In genomic region chr3:11847607-11848006, GRCh38 we compare ENCODE assay signal across 9 cellular contexts. TPM values are rescaled to one million over a fixed set of nuclear protein-coding genes. Genes with fewer than 3 reads are reported as not detected.
DNase-seq lines count a peak whose midpoint lies in the region; ATAC-seq, FAIRE-seq and TF ChIP-seq lines count a peak whose summit lies in the region.
"Had no signal": no experiment of that assay in that cellular context is flagged by ENCODE, and none has a peak within 500 bp of the region (broad histone marks: within the 10 kb centered on the region; RNA-seq: fewer than 3 reads in every experiment).

No MANE protein-coding gene starts in this region.

- peak overlapping the region; percentile 87 for H2AFZ ChIP-seq in HepG2 (ENCODE audit: low read length)

- TF ChIP-seq EP300 in HepG2 (IDR thresholded peaks at IDR 0.05; ENCODE audit: low read depth in 2 of 2, low read length in 2 of 2) (no peak), HepG2 (CRISPR knock-in tag; IDR thresholded peaks at IDR 0.05; ENCODE audit: borderline replicate concordance) (no peak)

- peaks cover 3% of the 10 kb centered on the region for H3K27me3 Mint-ChIP-seq in activated T-helper 1 cell treated with anti-CD3 and anti-CD28 coated beads, Interleukin-12 subunit alpha, Interleukin-12 subunit beta, Interleukin-2, Interleukin-4 antibody, amounts not matched to agents 30 ng/mL and 10 ng/mL and 1 ng/mL, durations not matched to agents 14 hours and 24 hours and 36 hours (ENCODE audit: insufficient read depth)

- H3K9me3 ChIP-seq in HepG2 (ENCODE audit: low read length) (no peaks in the 10 kb centered on the region), right lobe of liver (no peaks in the 10 kb centered on the region), uterus (no peaks in the 10 kb centered on the region)

- H3K4me2 ChIP-seq in HepG2 (ENCODE audit: low read depth, low read length), result peak overlapping the region; percentile 87

- H3K9ac ChIP-seq in HepG2 (ENCODE audit: insufficient read depth, low read depth, low read length), result peak overlapping the region; percentile 74; the same call in 1 of the 2 replicates

- peaks cover 26% of the 10 kb centered on the region for H3K4me1 Mint-ChIP-seq in activated T-helper 1 cell treated with anti-CD3 and anti-CD28 coated beads, Interleukin-12 subunit alpha, Interleukin-12 subunit beta, Interleukin-2, Interleukin-4 antibody, amounts not matched to agents 30 ng/mL and 10 ng/mL and 1 ng/mL, durations not matched to agents 14 hours and 24 hours and 36 hours (ENCODE audit: low read depth)

- 0% methylated on average over 1 of the region's 1 CpG for WGBS in HepG2 (ENCODE audit: low lambda C conversion rate)
- WGBS in right lobe of liver (ENCODE audit: insufficient coverage, low coverage, low lambda C conversion rate, missing lambda C conversion rate), result 77% methylated on average over 1 of the region's 1 CpG
- 75 to 81% methylated on average over 1 of the region's 1 CpG for WGBS in lower leg skin, 2 donors

- no peak for FAIRE-seq in HepG2 (lab: Jason Lieb, UNC)

- DNase-seq in HepG2 (ENCODE audit: low spot score) (peak; percentile 8), right lobe of liver (no peak), kidney tubule cell (ENCODE audit: low spot score) (peak; percentile 20), uterus (no peak), lower leg skin (ENCODE audit: low spot score in 2 of 2) (no peak), NCI-H510A treated with DMSO at 0.1 percent for 48 hours (lab: John Stamatoyannopoulos, UW) (no peak), NCI-H1930 (lab: John Stamatoyannopoulos, UW) (no peak)
- no peak for DNase-seq in activated T-helper 1 cell treated with anti-CD3 and anti-CD28 coated beads, Interleukin-12 subunit alpha, Interleukin-12 subunit beta, Interleukin-2, Interleukin-4 antibody, amounts not matched to agents 30 ng/mL and 10 ng/mL and 1 ng/mL, durations not matched to agents 14 hours and 24 hours and 36 hours (ENCODE audit: low spot score)
- DNase-seq: NCI-H446 treated with DMSO at 0.1 percent for 48 hours had no signal

- TF ChIP-seq POLR2A in HepG2 (IDR thresholded peaks at IDR 0.05; ENCODE audit: insufficient read depth in 1 of 2, low read depth in 2 of 2, low read length in 2 of 2), result no peak
- no peak for TF ChIP-seq POLR2A in right lobe of liver (IDR thresholded peaks at IDR 0.05)
- no peak for TF ChIP-seq POLR2A in uterus (IDR thresholded peaks at IDR 0.05)
- no peak for TF ChIP-seq POLR2A in lower leg skin (IDR thresholded peaks at IDR 0.05)

- CTCF ChIA-PET in HepG2 (lab: Yijun Ruan, JAX; ENCODE audit: low intra/inter-chr PET ratio, low total read pairs), result no interaction called here

- peak overlapping the region in 2 of 3 experiments; percentile 75 to 81; a peak in 3 of 6 replicates for H3K4me3 ChIP-seq in HepG2 (replicated peaks in 1 of 3; ENCODE audit: insufficient read depth in 1 of 3, low read depth in 2 of 3, low read length in 3 of 3)
- H3K4me3 ChIP-seq in right lobe of liver, result peak overlapping the region in 1 of 3 donors; percentile 94
- H3K4me3 ChIP-seq in uterus, result peak overlapping the region in 1 of 2 donors; percentile 83
- no peak overlapping the region for H3K4me3 ChIP-seq in lower leg skin (ENCODE audit: low read depth, poor library complexity, severe bottlenecking)

- peaks cover 14% of the 10 kb centered on the region for H3K36me3 Mint-ChIP-seq in activated T-helper 1 cell treated with anti-CD3 and anti-CD28 coated beads, Interleukin-12 subunit alpha, Interleukin-12 subunit beta, Interleukin-2, Interleukin-4 antibody, amounts not matched to agents 30 ng/mL and 10 ng/mL and 1 ng/mL, durations not matched to agents 14 hours and 24 hours and 36 hours (ENCODE audit: low read depth)

- no peaks in the 10 kb centered on the region for H4K20me1 ChIP-seq in HepG2 (ENCODE audit: insufficient read depth, low read length)

- H3K4me1 ChIP-seq in HepG2 (ENCODE audit: insufficient read depth, low read length), result peaks cover 27% of the 10 kb centered on the region
- peaks cover 0 to 14% (median 3%) of the 10 kb centered on the region in 4 donors for H3K4me1 ChIP-seq in right lobe of liver
- H3K4me1 ChIP-seq in uterus, result no peaks in the 10 kb centered on the region

- in situ Hi-C loops in HepG2 (cut with HindIII; ENCODE audit: extremely low pct_ligation_motif_present, low pct_unique_long_range_greater_than_20kb), result no loop called here

- H3K27ac ChIP-seq in HepG2 (ENCODE audit: extremely low read length, insufficient read depth, low read length) (no peak overlapping the region), right lobe of liver (no peak overlapping the region), uterus (peak overlapping the region; percentile 84 to 88)

- peak; percentile 64 for ATAC-seq in HepG2
- no peak for ATAC-seq in right lobe of liver

- TF ChIP-seq RAD21 in HepG2 (CRISPR knock-in tag; IDR thresholded peaks at IDR 0.05), result no peak

- H3K36me3 ChIP-seq in HepG2 (replicated peaks in 1 of 2; ENCODE audit: control insufficient read depth in 1 of 2, insufficient read depth in 2 of 2, low read length in 2 of 2), result peaks cover 6 to 13% of the 10 kb centered on the region in 2 experiments; a peak in 4 of 5 replicates
- H3K36me3 ChIP-seq in right lobe of liver, result peaks cover 0 to 11% (median 2%) of the 10 kb centered on the region in 4 donors
- no peaks in the 10 kb centered on the region for H3K36me3 ChIP-seq in uterus

- peaks cover 0 to 15% of the 10 kb centered on the region in 2 experiments; a peak in 2 of 5 replicates for H3K27me3 ChIP-seq in HepG2 (ENCODE audit: control insufficient read depth in 1 of 2, insufficient read depth in 2 of 2, low read length in 2 of 2)
- H3K27me3 ChIP-seq in right lobe of liver, result no peaks in the 10 kb centered on the region
- H3K27me3 ChIP-seq in uterus, result no peaks in the 10 kb centered on the region

- no TSS peak for BruUV-seq in HepG2 (replicated peaks; lab: Mats Ljungman, UMichigan)

- H3K4me3 Mint-ChIP-seq in activated T-helper 1 cell treated with anti-CD3 and anti-CD28 coated beads, Interleukin-12 subunit alpha, Interleukin-12 subunit beta, Interleukin-2, Interleukin-4 antibody, amounts not matched to agents 30 ng/mL and 10 ng/mL and 1 ng/mL, durations not matched to agents 14 hours and 24 hours and 36 hours, result peak overlapping the region; percentile 96

- peaks cover 20% of the 10 kb centered on the region for H3K79me2 ChIP-seq in HepG2 (ENCODE audit: insufficient read depth, low read length)

- TF ChIP-seq CTCF in HepG2 (CRISPR knock-in tag; IDR thresholded peaks at IDR 0.05) (peak; percentile 29; the same call in 1 of the 2 replicates), right lobe of liver (IDR thresholded peaks at IDR 0.05) (no peak), uterus (IDR thresholded peaks at IDR 0.05) (no peak), lower leg skin (IDR thresholded peaks at IDR 0.05) (no peak)

- POLR2A ChIA-PET in HepG2 (lab: Yijun Ruan, JAX), result no interaction called here

- no peaks in the 10 kb centered on the region for H3K9me3 Mint-ChIP-seq in activated T-helper 1 cell treated with anti-CD3 and anti-CD28 coated beads, Interleukin-12 subunit alpha, Interleukin-12 subunit beta, Interleukin-2, Interleukin-4 antibody, amounts not matched to agents 30 ng/mL and 10 ng/mL and 1 ng/mL, durations not matched to agents 14 hours and 24 hours and 36 hours

- no peak overlapping the region for H3K27ac Mint-ChIP-seq in activated T-helper 1 cell treated with anti-CD3 and anti-CD28 coated beads, Interleukin-12 subunit alpha, Interleukin-12 subunit beta, Interleukin-2, Interleukin-4 antibody, amounts not matched to agents 30 ng/mL and 10 ng/mL and 1 ng/mL, durations not matched to agents 14 hours and 24 hours and 36 hours

- intact Hi-C loops in HepG2 (cut with micrococcal nuclease; ENCODE audit: unreplicated experiment), result loop anchor here (5.0 kb wide), 1 partner anchor 190 kb away; no protein-coding TSS in a partner anchor
- intact Hi-C loops in right lobe of liver (cut with DNase I), result no loop called here
- intact Hi-C loops in activated T-helper 1 cell treated with anti-CD3 and anti-CD28 coated beads, Interleukin-12 subunit alpha, Interleukin-12 subunit beta, Interleukin-2, Interleukin-4 antibody, amounts not matched to agents 30 ng/mL and 10 ng/mL and 1 ng/mL, durations not matched to agents 14 hours and 24 hours and 36 hours (cut with micrococcal nuclease), result loop anchor here (1.0 to 5.0 kb wide), 9 partner anchors 77 to 1915 kb away; partner anchors contain the start of genes ATG7, CRELD1, MKRN2 and TSEN2
- intact Hi-C loops in uterus (cut with DNase I; ENCODE audit: low total_unique reads), result no loop called here
- intact Hi-C loops in lower leg skin (cut with DNase I; ENCODE audit: low total_unique reads), result no loop called here

TF ChIP-seq in HepG2, 621 proteins besides CTCF, POLR2A, EP300 and RAD21 (continues in another document):
- no peak for TF ChIP-seq ZNF616 (CRISPR knock-in tag; IDR thresholded peaks at IDR 0.05; ENCODE audit: low read depth)

RNA-seq across cellular contexts. Expression of gene TAMM41, which starts 0.9 kb away (rescaled TPM):
- total RNA-seq in HepG2 (2016; rRNA removed; fragmentation: Illumina TruSeq; extraction: Trizol) (12.2 and 12.4 TPM in 2 replicates), right lobe of liver (1 to 10 TPM; 4.5 to 8.3 (median 7.0) TPM), uterus (10 to 100 TPM in 3 of 4 donors, 1 to 10 TPM in 1; 4.9 to 34.6 (median 25.6) TPM), lower leg skin (10 to 100 TPM in 1 of 4 donors, 1 to 10 TPM in 3; 7.5 to 10.8 (median 9.1) TPM)
- total RNA-seq in HepG2 (2016; cell fraction: cytosol; rRNA removed; fragmentation: Illumina TruSeq; extraction: Trizol; ENCODE audit: low read depth), result 9.4 and 10.5 TPM in 2 replicates
- total RNA-seq in HepG2 (2016; cell fraction: insoluble cytoplasmic fraction; rRNA removed; fragmentation: Illumina TruSeq; extraction: Trizol), result 12.4 and 13.7 TPM in 2 replicates
- 5.0 and 5.2 TPM in 2 replicates for total RNA-seq in HepG2 (2016; cell fraction: membrane; rRNA removed; fragmentation: Illumina TruSeq; extraction: Trizol)
- total RNA-seq in HepG2 (2016; cell fraction: nucleus; rRNA removed; fragmentation: Illumina TruSeq; extraction: Trizol), result 15.9 and 18.9 TPM in 2 replicates
- polyA plus RNA-seq in HepG2 (2011; rRNA removed), result 9.9 and 11.5 TPM in 2 replicates
- polyA plus RNA-seq in HepG2 (2011; cell fraction: cytosol; rRNA removed), result 7.4 and 8.1 TPM in 2 replicates
- 30.8 and 33.0 TPM in 2 replicates for polyA plus RNA-seq in HepG2 (2011; cell fraction: nucleus; rRNA removed)
- polyA plus RNA-seq in HepG2 (2012), result 9.2 and 10.5 TPM in 2 replicates
- polyA plus RNA-seq in HepG2 (2016; cell fraction: cytosol; fragmentation: Illumina TruSeq; extraction: Trizol; ENCODE audit: low read depth), result 1.5 and 2.1 TPM in 2 replicates
- 18.4 and 22.3 TPM in 2 replicates for polyA plus RNA-seq in HepG2 (2016; cell fraction: insoluble cytoplasmic fraction; fragmentation: Illumina TruSeq; extraction: Trizol; ENCODE audit: low read depth)
- polyA plus RNA-seq in HepG2 (2016; cell fraction: membrane; fragmentation: Illumina TruSeq; extraction: Trizol; ENCODE audit: low read depth), result 2.8 and 2.9 TPM in 2 replicates
- 28.9 and 30.0 TPM in 2 replicates for polyA plus RNA-seq in HepG2 (2016; cell fraction: nucleus; fragmentation: Illumina TruSeq; extraction: Trizol; ENCODE audit: insufficient read depth, low read depth)
- polyA minus RNA-seq in HepG2 (2011; rRNA and poly(A)+ RNA removed; ENCODE audit: low replicate concordance), result 35.1 and 45.0 TPM in 2 replicates
- polyA minus RNA-seq in HepG2 (2011; cell fraction: cytosol; rRNA and poly(A)+ RNA removed), result 5.1 and 11.0 TPM in 2 replicates
- 44.5 and 54.1 TPM in 2 replicates for polyA minus RNA-seq in HepG2 (2011; cell fraction: nucleus; rRNA and poly(A)+ RNA removed)
- 35.2 and 38.0 TPM in 2 replicates for total RNA-seq in activated T-helper 1 cell treated with anti-CD3 and anti-CD28 coated beads, Interleukin-12 subunit alpha, Interleukin-12 subunit beta, Interleukin-2, Interleukin-4 antibody, amounts not matched to agents 30 ng/mL and 10 ng/mL and 1 ng/mL, durations not matched to agents 14 hours and 24 hours and 36 hours

Comparison
In these comparisons a context has a peak if more than half of its experiments do, and no peak if none do; other contexts are left out.
1. DNase-seq: peak in HepG2 (single experiment) and kidney tubule cell (single experiment); none in right lobe of liver (0 of 3), activated T-helper 1 cell treated with anti-CD3 and anti-CD28 coated beads, Interleukin-12 subunit alpha, Interleukin-12 subunit beta, Interleukin-2, Interleukin-4 antibody, amounts not matched to agents 30 ng/mL and 10 ng/mL and 1 ng/mL, durations not matched to agents 14 hours and 24 hours and 36 hours (single experiment), uterus (0 of 2), lower leg skin (0 of 2), NCI-H510A treated with DMSO at 0.1 percent for 48 hours (single experiment) and NCI-H1930 (0 of 2).
2. intact Hi-C loops: an anchor here in HepG2 (5.0 kb wide) and activated T-helper 1 cell treated with anti-CD3 and anti-CD28 coated beads, Interleukin-12 subunit alpha, Interleukin-12 subunit beta, Interleukin-2, Interleukin-4 antibody, amounts not matched to agents 30 ng/mL and 10 ng/mL and 1 ng/mL, durations not matched to agents 14 hours and 24 hours and 36 hours (1.0 to 5.0 kb wide); none called in right lobe of liver, uterus and lower leg skin.
3. H3K27ac ChIP-seq: peak in uterus (2 of 2); none in HepG2 (single experiment) and right lobe of liver (0 of 3).